ENCODE assay signal across 11 cellular contexts in the genomic region with DNA sequence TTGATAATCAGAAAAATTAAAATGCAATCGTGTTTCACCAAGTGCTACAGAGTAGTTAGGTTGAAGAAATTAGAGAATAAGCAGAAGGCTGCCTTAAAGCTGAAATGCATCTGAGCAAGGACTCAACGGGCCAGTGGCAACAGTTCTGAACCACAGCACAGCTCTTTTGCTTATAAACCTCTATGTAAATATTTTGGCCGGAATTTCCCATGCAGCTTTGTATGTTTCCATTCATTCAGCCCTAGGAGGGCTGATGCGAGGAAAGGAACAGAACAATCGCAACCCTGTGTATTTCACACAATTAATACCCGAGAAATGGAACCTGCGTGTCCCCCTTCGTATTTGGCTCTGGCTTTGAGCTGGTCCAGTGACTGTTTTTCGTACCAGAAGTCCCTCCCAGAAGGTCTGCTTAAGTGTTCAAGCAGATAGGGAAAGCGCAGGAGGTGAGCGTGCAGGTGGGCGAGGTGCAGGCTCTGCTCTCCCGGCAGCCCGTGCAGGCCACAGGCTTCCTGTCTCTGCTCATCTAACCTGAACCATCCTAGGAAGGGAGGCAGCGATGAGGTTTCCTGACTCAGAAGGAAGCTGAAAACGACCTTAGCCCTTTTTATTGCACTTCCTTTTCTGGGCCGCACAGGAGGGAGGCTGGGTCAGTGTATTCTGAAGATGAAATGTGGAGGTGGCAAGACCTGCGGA.
DNase-seq lines count a peak whose midpoint lies in the region; ATAC-seq and FAIRE-seq lines count a peak whose summit lies in the region.
"Had no signal": no experiment of that assay in that cellular context is flagged by ENCODE, and none has a peak within 500 bp of the region (broad histone marks: within the 10 kb centered on the region; RNA-seq: fewer than 3 reads in every experiment).

No MANE protein-coding gene starts in this region.

- no peaks in the 10 kb centered on the region for H3K9me3 Mint-ChIP-seq in activated naive CD8-positive, alpha-beta T cell treated with anti-CD3 and anti-CD28 coated beads, Interleukin-2, amount 10 ng/mL, durations not matched to agents 7 days and 5 days
- H3K9me3 Mint-ChIP-seq in stimulated activated effector memory CD8-positive, alpha-beta T cell treated with anti-CD3 and anti-CD28 coated beads, Interleukin-12 subunit alpha, Interleukin-12 subunit beta, amount 100 ng/mL, for 72 hours, result no peaks in the 10 kb centered on the region
- H3K9me3 Mint-ChIP-seq: central memory CD8-positive, alpha-beta T cell had no signal

- POLR2A ChIA-PET in activated naive CD8-positive, alpha-beta T cell treated with anti-CD3 and anti-CD28 coated beads, Interleukin-2, amount 10 ng/mL, durations not matched to agents 7 days and 5 days (lab: Charles Lee), result interaction anchor here (0.6 kb wide), 1 partner anchor 34 kb away, joined by 3 read pairs; no protein-coding TSS in a partner anchor

- peaks cover 39% of the 10 kb centered on the region for H3K4me1 Mint-ChIP-seq in activated naive CD8-positive, alpha-beta T cell treated with anti-CD3 and anti-CD28 coated beads, Interleukin-2, amount 10 ng/mL, durations not matched to agents 7 days and 5 days
- peaks cover 21% of the 10 kb centered on the region for H3K4me1 Mint-ChIP-seq in stimulated activated effector memory CD8-positive, alpha-beta T cell treated with anti-CD3 and anti-CD28 coated beads, Interleukin-12 subunit alpha, Interleukin-12 subunit beta, amount 100 ng/mL, for 72 hours

- FAIRE-seq in urothelium cell line (lab: Jason Lieb, UNC), result no peak

- H3K27ac Mint-ChIP-seq in activated naive CD8-positive, alpha-beta T cell treated with anti-CD3 and anti-CD28 coated beads, Interleukin-2, amount 10 ng/mL, durations not matched to agents 7 days and 5 days, result peak overlapping the region; percentile 74
- H3K27ac Mint-ChIP-seq in stimulated activated effector memory CD8-positive, alpha-beta T cell treated with anti-CD3 and anti-CD28 coated beads, Interleukin-12 subunit alpha, Interleukin-12 subunit beta, amount 100 ng/mL, for 72 hours, result no peak overlapping the region

- peak; percentile 80 for ATAC-seq in HG02852 (IDR thresholded peaks at IDR 0.05; ENCODE audit: unreplicated experiment)
- peak; percentile 90 for ATAC-seq in activated naive CD8-positive, alpha-beta T cell treated with anti-CD3 and anti-CD28 coated beads, Interleukin-2, amount 10 ng/mL, durations not matched to agents 7 days and 5 days (ENCODE audit: low read depth)
- ATAC-seq in stimulated activated effector memory CD8-positive, alpha-beta T cell treated with anti-CD3 and anti-CD28 coated beads, Interleukin-12 subunit alpha, Interleukin-12 subunit beta, amount 100 ng/mL, for 72 hours, result peak; percentile 68
- no peak for ATAC-seq in GM19324 (IDR thresholded peaks at IDR 0.05; ENCODE audit: low FRiP score, unreplicated experiment)
- ATAC-seq: gastroesophageal sphincter had no signal

- H3K4me3 Mint-ChIP-seq in activated naive CD8-positive, alpha-beta T cell treated with anti-CD3 and anti-CD28 coated beads, Interleukin-2, amount 10 ng/mL, durations not matched to agents 7 days and 5 days, result peak overlapping the region; percentile 33
- H3K4me3 Mint-ChIP-seq in stimulated activated effector memory CD8-positive, alpha-beta T cell treated with anti-CD3 and anti-CD28 coated beads, Interleukin-12 subunit alpha, Interleukin-12 subunit beta, amount 100 ng/mL, for 72 hours, result peak overlapping the region; percentile 11
- H3K4me3 Mint-ChIP-seq: central memory CD8-positive, alpha-beta T cell had no signal

- H3K36me3 Mint-ChIP-seq in activated naive CD8-positive, alpha-beta T cell treated with anti-CD3 and anti-CD28 coated beads, Interleukin-2, amount 10 ng/mL, durations not matched to agents 7 days and 5 days, result peaks cover 2% of the 10 kb centered on the region
- H3K36me3 Mint-ChIP-seq in stimulated activated effector memory CD8-positive, alpha-beta T cell treated with anti-CD3 and anti-CD28 coated beads, Interleukin-12 subunit alpha, Interleukin-12 subunit beta, amount 100 ng/mL, for 72 hours, result no peaks in the 10 kb centered on the region

- DNase-seq in SKM-1 (lab: John Stamatoyannopoulos, UW; ENCODE audit: unreplicated experiment) (peak; percentile 4), DMS79 (lab: John Stamatoyannopoulos, UW) (no peak), urothelium cell line (ENCODE audit: low spot score) (no peak)
- peak; percentile 56 for DNase-seq in activated naive CD8-positive, alpha-beta T cell treated with anti-CD3 and anti-CD28 coated beads, Interleukin-2, amount 10 ng/mL, durations not matched to agents 7 days and 5 days
- DNase-seq in stimulated activated effector memory CD8-positive, alpha-beta T cell treated with anti-CD3 and anti-CD28 coated beads, Interleukin-12 subunit alpha, Interleukin-12 subunit beta, amount 100 ng/mL, for 72 hours (ENCODE audit: low spot score in 2 of 2), result peak in 1 of 2 donors; percentile 49
- DNase-seq: DND-41, NCI-H1417 had no signal

- H3K27me3 Mint-ChIP-seq in activated naive CD8-positive, alpha-beta T cell treated with anti-CD3 and anti-CD28 coated beads, Interleukin-2, amount 10 ng/mL, durations not matched to agents 7 days and 5 days, result no peaks in the 10 kb centered on the region
- H3K27me3 Mint-ChIP-seq: central memory CD8-positive, alpha-beta T cell had no signal

Comparison
In these comparisons a context has a peak if more than half of its experiments do, and no peak if none do; other contexts are left out.
1. DNase-seq: peak in SKM-1 (single experiment) and activated naive CD8-positive, alpha-beta T cell treated with anti-CD3 and anti-CD28 coated beads, Interleukin-2, amount 10 ng/mL, durations not matched to agents 7 days and 5 days (single experiment); none in DMS79 (single experiment) and urothelium cell line (single experiment).